ENCODE assay signal across 2 cellular contexts in genomic region chr12:121932914-121933521, GRCh38.
TF ChIP-seq lines count a peak whose summit lies in the region.

No MANE protein-coding gene starts in this region.

TF ChIP-seq in GM23338, 12 proteins besides CTCF, POLR2A, EP300 and RAD21:
- no peak for TF ChIP-seq JUNB (IDR thresholded peaks at IDR 0.05; ENCODE audit: unreplicated experiment)
- TF ChIP-seq, protein P1, sequence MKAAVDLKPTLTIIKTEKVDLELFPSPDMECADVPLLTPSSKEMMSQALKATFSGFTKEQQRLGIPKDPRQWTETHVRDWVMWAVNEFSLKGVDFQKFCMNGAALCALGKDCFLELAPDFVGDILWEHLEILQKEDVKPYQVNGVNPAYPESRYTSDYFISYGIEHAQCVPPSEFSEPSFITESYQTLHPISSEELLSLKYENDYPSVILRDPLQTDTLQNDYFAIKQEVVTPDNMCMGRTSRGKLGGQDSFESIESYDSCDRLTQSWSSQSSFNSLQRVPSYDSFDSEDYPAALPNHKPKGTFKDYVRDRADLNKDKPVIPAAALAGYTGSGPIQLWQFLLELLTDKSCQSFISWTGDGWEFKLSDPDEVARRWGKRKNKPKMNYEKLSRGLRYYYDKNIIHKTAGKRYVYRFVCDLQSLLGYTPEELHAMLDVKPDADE (IDR thresholded peaks at IDR 0.05) = no peak
- no peak for TF ChIP-seq ZNF114 (CRISPR knock-in tag; IDR thresholded peaks at IDR 0.05)
- TF ChIP-seq CREB1 (CRISPR knock-in tag; IDR thresholded peaks at IDR 0.05; ENCODE audit: low read depth) = no peak
- no peak for TF ChIP-seq ZNF331 (CRISPR knock-in tag; IDR thresholded peaks at IDR 0.05; ENCODE audit: low read depth)
- TF ChIP-seq POLR2AphosphoS5 (IDR thresholded peaks at IDR 0.05; ENCODE audit: low read depth) = no peak
- no peak for TF ChIP-seq STAT1 (IDR thresholded peaks at IDR 0.05; ENCODE audit: unreplicated experiment)
- TF ChIP-seq ZNF462 (CRISPR knock-in tag; IDR thresholded peaks at IDR 0.05) = no peak
- TF ChIP-seq EZH2phosphoT487 (IDR thresholded peaks at IDR 0.05; ENCODE audit: unreplicated experiment) = no peak
- TF ChIP-seq EZH2 (IDR thresholded peaks at IDR 0.05; ENCODE audit: low read depth, unreplicated experiment) = no peak
- TF ChIP-seq, protein P2, sequence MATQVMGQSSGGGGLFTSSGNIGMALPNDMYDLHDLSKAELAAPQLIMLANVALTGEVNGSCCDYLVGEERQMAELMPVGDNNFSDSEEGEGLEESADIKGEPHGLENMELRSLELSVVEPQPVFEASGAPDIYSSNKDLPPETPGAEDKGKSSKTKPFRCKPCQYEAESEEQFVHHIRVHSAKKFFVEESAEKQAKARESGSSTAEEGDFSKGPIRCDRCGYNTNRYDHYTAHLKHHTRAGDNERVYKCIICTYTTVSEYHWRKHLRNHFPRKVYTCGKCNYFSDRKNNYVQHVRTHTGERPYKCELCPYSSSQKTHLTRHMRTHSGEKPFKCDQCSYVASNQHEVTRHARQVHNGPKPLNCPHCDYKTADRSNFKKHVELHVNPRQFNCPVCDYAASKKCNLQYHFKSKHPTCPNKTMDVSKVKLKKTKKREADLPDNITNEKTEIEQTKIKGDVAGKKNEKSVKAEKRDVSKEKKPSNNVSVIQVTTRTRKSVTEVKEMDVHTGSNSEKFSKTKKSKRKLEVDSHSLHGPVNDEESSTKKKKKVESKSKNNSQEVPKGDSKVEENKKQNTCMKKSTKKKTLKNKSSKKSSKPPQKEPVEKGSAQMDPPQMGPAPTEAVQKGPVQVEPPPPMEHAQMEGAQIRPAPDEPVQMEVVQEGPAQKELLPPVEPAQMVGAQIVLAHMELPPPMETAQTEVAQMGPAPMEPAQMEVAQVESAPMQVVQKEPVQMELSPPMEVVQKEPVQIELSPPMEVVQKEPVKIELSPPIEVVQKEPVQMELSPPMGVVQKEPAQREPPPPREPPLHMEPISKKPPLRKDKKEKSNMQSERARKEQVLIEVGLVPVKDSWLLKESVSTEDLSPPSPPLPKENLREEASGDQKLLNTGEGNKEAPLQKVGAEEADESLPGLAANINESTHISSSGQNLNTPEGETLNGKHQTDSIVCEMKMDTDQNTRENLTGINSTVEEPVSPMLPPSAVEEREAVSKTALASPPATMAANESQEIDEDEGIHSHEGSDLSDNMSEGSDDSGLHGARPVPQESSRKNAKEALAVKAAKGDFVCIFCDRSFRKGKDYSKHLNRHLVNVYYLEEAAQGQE (IDR thresholded peaks at IDR 0.05; ENCODE audit: unreplicated experiment) = no peak
- no peak for TF ChIP-seq NANOG (IDR thresholded peaks at IDR 0.05; ENCODE audit: borderline replicate concordance)

TF ChIP-seq in K562, 482 proteins besides CTCF, POLR2A, EP300 and RAD21:
- peak; percentile 19 for TF ChIP-seq WHSC1 (IDR thresholded peaks at IDR 0.05; ENCODE audit: low read length)
- 0 out of 2 replicates have a peak, but pooled peaks have one; percentile 21 for TF ChIP-seq SREBF2 (CRISPR knock-in tag; IDR thresholded peaks at IDR 0.05)
- TF ChIP-seq TSC22D4 (tag; IDR thresholded peaks at IDR 0.05) = no peak
- no peak for TF ChIP-seq RBM25 (IDR thresholded peaks at IDR 0.05; ENCODE audit: low read depth, low read length, severe bottlenecking)
- TF ChIP-seq ZNF140 (CRISPR knock-in tag; IDR thresholded peaks at IDR 0.05) = no peak
- TF ChIP-seq KDM1A (IDR thresholded peaks at IDR 0.05) = peak in 1 of 2 experiments; percentile 22; a peak in 1 of 4 replicates
- TF ChIP-seq ZNF316 (IDR thresholded peaks at IDR 0.05) = peak; percentile 87
- TF ChIP-seq FOXJ3 (CRISPR knock-in tag; IDR thresholded peaks at IDR 0.05) = no peak
- 0 out of 2 replicates have a peak, but pooled peaks have one; percentile 4 for TF ChIP-seq ZNF175 (CRISPR knock-in tag; IDR thresholded peaks at IDR 0.05; ENCODE audit: low read depth)
- TF ChIP-seq, protein P3, sequence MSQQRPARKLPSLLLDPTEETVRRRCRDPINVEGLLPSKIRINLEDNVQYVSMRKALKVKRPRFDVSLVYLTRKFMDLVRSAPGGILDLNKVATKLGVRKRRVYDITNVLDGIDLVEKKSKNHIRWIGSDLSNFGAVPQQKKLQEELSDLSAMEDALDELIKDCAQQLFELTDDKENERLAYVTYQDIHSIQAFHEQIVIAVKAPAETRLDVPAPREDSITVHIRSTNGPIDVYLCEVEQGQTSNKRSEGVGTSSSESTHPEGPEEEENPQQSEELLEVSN (IDR thresholded peaks at IDR 0.05; ENCODE audit: borderline replicate concordance in 1 of 2, extremely low read depth in 1 of 2, insufficient read depth in 1 of 2, insufficient read length in 1 of 2, low read depth in 1 of 2, low read length in 1 of 2, poor library complexity in 1 of 2, severe bottlenecking in 1 of 2) = no peak
- TF ChIP-seq, protein P4, sequence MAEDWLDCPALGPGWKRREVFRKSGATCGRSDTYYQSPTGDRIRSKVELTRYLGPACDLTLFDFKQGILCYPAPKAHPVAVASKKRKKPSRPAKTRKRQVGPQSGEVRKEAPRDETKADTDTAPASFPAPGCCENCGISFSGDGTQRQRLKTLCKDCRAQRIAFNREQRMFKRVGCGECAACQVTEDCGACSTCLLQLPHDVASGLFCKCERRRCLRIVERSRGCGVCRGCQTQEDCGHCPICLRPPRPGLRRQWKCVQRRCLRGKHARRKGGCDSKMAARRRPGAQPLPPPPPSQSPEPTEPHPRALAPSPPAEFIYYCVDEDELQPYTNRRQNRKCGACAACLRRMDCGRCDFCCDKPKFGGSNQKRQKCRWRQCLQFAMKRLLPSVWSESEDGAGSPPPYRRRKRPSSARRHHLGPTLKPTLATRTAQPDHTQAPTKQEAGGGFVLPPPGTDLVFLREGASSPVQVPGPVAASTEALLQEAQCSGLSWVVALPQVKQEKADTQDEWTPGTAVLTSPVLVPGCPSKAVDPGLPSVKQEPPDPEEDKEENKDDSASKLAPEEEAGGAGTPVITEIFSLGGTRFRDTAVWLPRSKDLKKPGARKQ (CRISPR knock-in tag; IDR thresholded peaks at IDR 0.05) = no peak
- TF ChIP-seq EHMT2 (IDR thresholded peaks at IDR 0.05) = 0 out of 2 replicates have a peak, but pooled peaks have one; percentile 26
- no peak for TF ChIP-seq KDM2B (CRISPR knock-in tag; IDR thresholded peaks at IDR 0.05)
- no peak for TF ChIP-seq ZNF165 (CRISPR knock-in tag; IDR thresholded peaks at IDR 0.05; ENCODE audit: borderline replicate concordance)
- 0 out of 4 replicates have a peak, but pooled peaks of 1 of the 2 experiments have one; percentile 53 for TF ChIP-seq TRIM24 (IDR thresholded peaks at IDR 0.05)
- TF ChIP-seq POLR2H (tag; IDR thresholded peaks at IDR 0.05; ENCODE audit: low read depth) = no peak
- no peak for TF ChIP-seq SMAD1 (IDR thresholded peaks at IDR 0.05; ENCODE audit: low read depth, low read length, partially characterized antibody)
- TF ChIP-seq TRIM28 (IDR thresholded peaks at IDR 0.05) = peak; percentile 63; the same call in 1 of the 2 replicates
- 0 out of 2 replicates have a peak, but pooled peaks have one; percentile 1 for TF ChIP-seq ELF1 (tag; IDR thresholded peaks at IDR 0.05)
- TF ChIP-seq PTRF (tag; IDR thresholded peaks at IDR 0.05) = no peak
